In the genomic region with DNA sequence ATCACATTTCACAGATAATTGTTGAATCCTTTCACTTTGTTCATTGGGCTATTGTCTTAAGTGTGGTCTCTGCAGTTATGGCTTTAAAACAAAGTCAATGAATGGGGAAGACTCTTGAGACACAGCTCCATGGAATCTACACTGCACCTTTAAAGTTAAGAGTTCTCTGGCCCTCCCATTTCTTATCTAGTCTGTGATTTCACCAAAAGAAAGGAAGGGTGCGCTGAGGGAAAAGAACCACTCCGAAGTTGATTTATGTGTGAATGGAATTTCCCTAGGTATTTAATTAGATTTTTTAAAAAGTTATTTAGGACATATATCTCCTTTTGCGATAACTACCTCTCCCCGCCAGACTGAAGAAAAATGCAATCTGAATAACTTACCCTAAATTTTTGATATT, we compare ENCODE assay signal across 15 cellular contexts. TPM values are rescaled to one million over a fixed set of nuclear protein-coding genes. Genes with fewer than 3 reads are reported as not detected.
A peak's percentile ranks its signal among the peaks of the same experiment; 100 is the strongest.
DNase-seq lines count a peak whose midpoint lies in the region; ATAC-seq and TF ChIP-seq lines count a peak whose summit lies in the region.
"Had no signal": no experiment of that assay in that cellular context is flagged by ENCODE, and none has a peak within 500 bp of the region (broad histone marks: within the 10 kb centered on the region; RNA-seq: fewer than 3 reads in every experiment).

No MANE protein-coding gene starts in this region.

- no peak for DNase-seq in AG10803 (ENCODE audit: low read depth)
- no peak for DNase-seq in natural killer cell
- no peak for DNase-seq in NCI-H1417 treated with DMSO at 0.1 percent for 48 hours (lab: John Stamatoyannopoulos, UW)
- DNase-seq in HUDEP-2 (lab: John Stamatoyannopoulos, UW; ENCODE audit: unreplicated experiment in 76 of 76), result no peak
- DNase-seq: activated CD4-positive, CD25-positive, alpha-beta regulatory T cell; activated T-cell treated with anti-CD3 and anti-CD28 coated beads, Interleukin-2, amount 50 U/mL, for 48 hours; erythroblast; kidney; NCI-H345; nucleus accumbens; SHP77 had no signal

- H3K27ac ChIP-seq in HUES48 (ENCODE audit: low read depth, low read length), result no peak overlapping the region

- peaks cover 0 to 3% (median 0%) of the 10 kb centered on the region in 5 experiments for H3K9me3 Mint-ChIP-seq in brain
- no peaks in the 10 kb centered on the region for H3K9me3 Mint-ChIP-seq in natural killer cell

- peaks cover 31% of the 10 kb centered on the region for H3K36me3 Mint-ChIP-seq in brain
- no peaks in the 10 kb centered on the region for H3K36me3 Mint-ChIP-seq in natural killer cell

- H3K27ac Mint-ChIP-seq in brain (peak overlapping the region; percentile 75 to 98 (median 91)), natural killer cell (peak overlapping the region in 1 of 2 donors; percentile 11)

- intact Hi-C loops in natural killer cell (cut with micrococcal nuclease), result no loop called here

- peaks cover 21% of the 10 kb centered on the region; the same call in 1 of the 2 replicates for H3K4me1 ChIP-seq in HUES48 (ENCODE audit: control insufficient read depth, insufficient read depth, low read length)

- H3K4me3 Mint-ChIP-seq in brain (peak overlapping the region; percentile 87 to 94 (median 91)), natural killer cell (peak overlapping the region; percentile 93)

- peaks cover 22% of the 10 kb centered on the region for H3K27me3 ChIP-seq in HUES48 (ENCODE audit: control insufficient read depth, insufficient read depth, low read length)

- peak overlapping the region; percentile 95 for H3K4me3 ChIP-seq in AG10803 (ENCODE audit: low read length)
- peak overlapping the region; percentile 85 for H3K4me3 ChIP-seq in HUES48 (ENCODE audit: low read depth, low read length)

- TF ChIP-seq CTCF in AG10803 (conservative IDR thresholded peaks at IDR 0.05; ENCODE audit: low read length) (no peak), brain (conservative IDR thresholded peaks at IDR 0.05) (no peak), natural killer cell (IDR thresholded peaks at IDR 0.05) (no peak)

- H3K36me3 ChIP-seq in HUES48 (ENCODE audit: control insufficient read depth, insufficient read depth, low read length), result no peaks in the 10 kb centered on the region

- H3K9ac ChIP-seq in HUES48 (ENCODE audit: low read depth, low read length), result no peak overlapping the region

- H3K9me3 ChIP-seq in HUES48 (ENCODE audit: control insufficient read depth, insufficient read depth, low read length), result no peaks in the 10 kb centered on the region

- peaks cover 19% of the 10 kb centered on the region for H3K27me3 Mint-ChIP-seq in brain
- no peaks in the 10 kb centered on the region for H3K27me3 Mint-ChIP-seq in natural killer cell (ENCODE audit: low read depth in 2 of 2)

- peaks cover 80% of the 10 kb centered on the region for H3K4me1 Mint-ChIP-seq in brain
- peaks cover 23 to 48% of the 10 kb centered on the region in 2 donors for H3K4me1 Mint-ChIP-seq in natural killer cell

- no peak for ATAC-seq in natural killer cell
- no peak for ATAC-seq in HG02571 (IDR thresholded peaks at IDR 0.05; ENCODE audit: unreplicated experiment)
- no peak for ATAC-seq in HG02970 (IDR thresholded peaks at IDR 0.05; ENCODE audit: low FRiP score, unreplicated experiment)

RNA-seq across cellular contexts. Expression of gene SEPTIN11, which starts 2.5 kb away (rescaled TPM):
- 35.8 TPM for polyA plus RNA-seq in brain (ENCODE audit: insufficient read depth, low read depth, low replicate concordance)
- 10 to 100 TPM; 38.6 to 52.8 (median 46.2) TPM for total RNA-seq in natural killer cell

RNA-seq across cellular contexts. Expression of gene SOWAHB, which starts 54.1 kb away (rescaled TPM):
- 0.29 TPM for polyA plus RNA-seq in brain (ENCODE audit: insufficient read depth, low read depth, low replicate concordance)
- not detected for total RNA-seq in natural killer cell
